In genomic region chr10:34528320-34528719, GRCh38 we compare ENCODE assay signal across 8 cellular contexts.
DNase-seq lines count a peak whose midpoint lies in the region; ATAC-seq and TF ChIP-seq lines count a peak whose summit lies in the region.

No MANE protein-coding gene starts in this region.

- H3K4me3 ChIP-seq in kidney epithelial cell (ENCODE audit: low read depth, low read length), result no peak overlapping the region

- TF ChIP-seq CTCF in kidney epithelial cell (IDR thresholded peaks at IDR 0.05; ENCODE audit: insufficient read depth, low read length, poor library complexity, severe bottlenecking), result no peak

- DNase-seq in Daoy (ENCODE audit: low read depth), result peak; percentile 91
- peak; percentile 86 to 97 for DNase-seq in SW 1271 (lab: John Stamatoyannopoulos, UW)
- DNase-seq in kidney epithelial cell (ENCODE audit: low read depth), result peak; percentile 94
- no peak for DNase-seq in Kasumi-1 (lab: John Stamatoyannopoulos, UW)
- no peak for DNase-seq in NK-92 treated with Interleukin-12 subunit alpha and Interleukin-12 subunit beta, amount 100 ng/mL, for 24 hours (lab: John Stamatoyannopoulos, UW)

- ATAC-seq in HG02885 (IDR thresholded peaks at IDR 0.05; ENCODE audit: poor library complexity, unreplicated experiment), result peak; percentile 73
- ATAC-seq in HG02763 (IDR thresholded peaks at IDR 0.05; ENCODE audit: unreplicated experiment), result no peak
- ATAC-seq in HG02970 (IDR thresholded peaks at IDR 0.05; ENCODE audit: low FRiP score, unreplicated experiment), result no peak

- no peaks in the 10 kb centered on the region for H3K36me3 ChIP-seq in kidney epithelial cell (ENCODE audit: control insufficient read depth, insufficient read depth, low read length)

- no peaks in the 10 kb centered on the region for H3K27me3 ChIP-seq in kidney epithelial cell (ENCODE audit: control insufficient read depth, insufficient read depth, low read length)

Comparison
In these comparisons a context has a peak if more than half of its experiments do, and no peak if none do; other contexts are left out.
1. DNase-seq: peak in Daoy (single experiment), SW 1271 (2 of 2) and kidney epithelial cell (single experiment); none in Kasumi-1 (0 of 2) and NK-92 treated with Interleukin-12 subunit alpha and Interleukin-12 subunit beta, amount 100 ng/mL, for 24 hours (single experiment).